Comparison of ENCODE assay signal across 8 cellular contexts in genomic region chr1:211133841-211134669, GRCh38. TPM values are rescaled to one million over a fixed set of nuclear protein-coding genes. Genes with fewer than 3 reads are reported as not detected.
A peak's percentile ranks its signal among the peaks of the same experiment; 100 is the strongest.
DNase-seq lines count a peak whose midpoint lies in the region; TF ChIP-seq lines count a peak whose summit lies in the region.

Gene KCNH1, minus strand, starts transcription at chr1:211134148. Its CDS starts 203 bp downstream, at chr1:211133945.

- H4K20me1 ChIP-seq in H9 (ENCODE audit: control insufficient read depth, insufficient read depth, insufficient read length) (no peaks in the 10 kb centered on the region), Loucy (ENCODE audit: insufficient read depth, low read length, poor library complexity, severe bottlenecking) (no peaks in the 10 kb centered on the region)

- H3K4me2 ChIP-seq in H9 (ENCODE audit: insufficient read depth, insufficient read length, low read length) (peak within 1 kb of the TSS; percentile 45), Loucy (ENCODE audit: low read depth, low read length, poor library complexity, severe bottlenecking) (no peak within 1 kb of the TSS), parathyroid adenoma (ENCODE audit: low read length) (peak within 1 kb of the TSS; percentile 72)

- no peak within 1 kb of the TSS for H2BK15ac ChIP-seq in H9 (ENCODE audit: low read depth, low read length)

- H2AK5ac ChIP-seq in H9 (ENCODE audit: insufficient read length, low read length): no peak within 1 kb of the TSS

- H4K5ac ChIP-seq in H9 (ENCODE audit: insufficient read length, low read depth, low read length): no peak within 1 kb of the TSS

- H3T11ph ChIP-seq in H9 (ENCODE audit: low read length): no peak within 1 kb of the TSS

- H3K9me2 ChIP-seq in Loucy (replicated peaks; ENCODE audit: low read depth, low read length): no peaks in the 10 kb centered on the region

- no peak within 1 kb of the TSS for H3K4me3 ChIP-seq in Loucy (ENCODE audit: low read length, poor library complexity, severe bottlenecking)
- peak within 1 kb of the TSS; percentile 46 for H3K4me3 ChIP-seq in parathyroid adenoma (ENCODE audit: low read depth, low read length)
- H3K4me3 ChIP-seq in thyroid gland (replicated peaks in 1 of 3): peak within 1 kb of the TSS in 2 of 3 donors; percentile 5 to 16

- DNase-seq in G401 (ENCODE audit: low spot score): peak; percentile 89
- peak; percentile 93 for DNase-seq in H9
- DNase-seq in SK-N-DZ (ENCODE audit: low spot score): peak; percentile 88
- peak; percentile 95 for DNase-seq in glutamatergic neuron
- peak; percentile 80 for DNase-seq in thyroid gland

- H3K4me3 Mint-ChIP-seq in H9 (peak within 1 kb of the TSS; percentile 66 to 84), glutamatergic neuron (ENCODE audit: unreplicated experiment) (peak within 1 kb of the TSS; percentile 82)
- peak within 1 kb of the TSS; percentile 72 for H3K4me3 Mint-ChIP-seq in activated naive CD4-positive, alpha-beta T cell treated with anti-CD3 and anti-CD28 coated beads, Interleukin-2, amount 50 U/mL, for 24 hours

- H2BK120ac ChIP-seq in H9 (ENCODE audit: low read depth, low read length, poor library complexity, severe bottlenecking): no peak within 1 kb of the TSS

- no peak within 1 kb of the TSS for H4K91ac ChIP-seq in H9 (ENCODE audit: insufficient read length, low read depth, low read length)

- H3K9me3 ChIP-seq in H9 (ENCODE audit: control insufficient read depth, low read depth, low read length) (no peaks in the 10 kb centered on the region), Loucy (ENCODE audit: insufficient read depth, low read depth, low read length) (no peaks in the 10 kb centered on the region), parathyroid adenoma (ENCODE audit: control insufficient read depth, low read length) (no peaks in the 10 kb centered on the region), thyroid gland (no peaks in the 10 kb centered on the region)

- peak within 1 kb of the TSS in 2 of 3 experiments; percentile 62 to 82; a peak in 2 of 7 replicates for H3K27ac Mint-ChIP-seq in H9
- H3K27ac Mint-ChIP-seq in activated naive CD4-positive, alpha-beta T cell treated with anti-CD3 and anti-CD28 coated beads, Interleukin-2, amount 50 U/mL, for 24 hours: no peak within 1 kb of the TSS
- H3K27ac Mint-ChIP-seq in glutamatergic neuron (ENCODE audit: unreplicated experiment): no peak within 1 kb of the TSS

- H3K27me3 Mint-ChIP-seq in H9 (ENCODE audit: low read depth) (peaks cover 36% of the 10 kb centered on the region), glutamatergic neuron (ENCODE audit: unreplicated experiment) (no peaks in the 10 kb centered on the region)
- H3K27me3 Mint-ChIP-seq in activated naive CD4-positive, alpha-beta T cell treated with anti-CD3 and anti-CD28 coated beads, Interleukin-2, amount 50 U/mL, for 24 hours: peaks cover 39% of the 10 kb centered on the region

- no peaks in the 10 kb centered on the region for H3K36me3 ChIP-seq in Loucy (ENCODE audit: insufficient read depth, low read length)
- no peaks in the 10 kb centered on the region for H3K36me3 ChIP-seq in parathyroid adenoma (ENCODE audit: control insufficient read depth, insufficient read depth, low read length)
- H3K36me3 ChIP-seq in thyroid gland: no peaks in the 10 kb centered on the region

- intact Hi-C loops in thyroid gland (cut with DNase I): loop anchor here (5.0 to 10.0 kb wide), 2 partner anchors 549 to 727 kb away; no protein-coding TSS in a partner anchor

- H3K9me3 Mint-ChIP-seq in H9 (no peaks in the 10 kb centered on the region), glutamatergic neuron (ENCODE audit: unreplicated experiment) (no peaks in the 10 kb centered on the region)
- H3K9me3 Mint-ChIP-seq in activated naive CD4-positive, alpha-beta T cell treated with anti-CD3 and anti-CD28 coated beads, Interleukin-2, amount 50 U/mL, for 24 hours: no peaks in the 10 kb centered on the region

- H3F3A ChIP-seq in Loucy (ENCODE audit: low read depth): no peaks in the 10 kb centered on the region

- H2BK5ac ChIP-seq in H9 (ENCODE audit: insufficient read length, low read length): no peak within 1 kb of the TSS

- no peak within 1 kb of the TSS for H3K56ac ChIP-seq in H9 (ENCODE audit: insufficient read length, low read depth, low read length)

- no peak within 1 kb of the TSS for H2AFZ ChIP-seq in H9 (ENCODE audit: low read length)
- no peak within 1 kb of the TSS for H2AFZ ChIP-seq in Loucy (ENCODE audit: low read length)
- H2AFZ ChIP-seq in parathyroid adenoma: peak within 1 kb of the TSS; percentile 69

- H3K9ac ChIP-seq in H9 (ENCODE audit: extremely low read depth, insufficient read length, low read length): no peak within 1 kb of the TSS
- no peak within 1 kb of the TSS for H3K9ac ChIP-seq in Loucy (ENCODE audit: low read depth, low read length, poor library complexity, severe bottlenecking)
- no peak within 1 kb of the TSS for H3K9ac ChIP-seq in parathyroid adenoma

- H3K4me1 ChIP-seq in H9 (ENCODE audit: insufficient read depth, low read length) (no peaks in the 10 kb centered on the region), Loucy (ENCODE audit: insufficient read depth, low read length, poor library complexity, severe bottlenecking) (peaks cover 10% of the 10 kb centered on the region), parathyroid adenoma (no peaks in the 10 kb centered on the region), thyroid gland (peaks cover 6 to 10% of the 10 kb centered on the region in 2 donors)

- H4K8ac ChIP-seq in H9 (replicated peaks; ENCODE audit: insufficient read length, low read depth, low read length): no peak within 1 kb of the TSS

- H3K23ac ChIP-seq in H9 (ENCODE audit: insufficient read length, low read depth, low read length): no peak within 1 kb of the TSS

- no peak within 1 kb of the TSS for H3K14ac ChIP-seq in H9 (ENCODE audit: insufficient read depth, low read length)

- H3K79me2 ChIP-seq in H9 (ENCODE audit: insufficient read depth, low read length) (no peaks in the 10 kb centered on the region), Loucy (ENCODE audit: insufficient read depth, low read length) (no peaks in the 10 kb centered on the region), parathyroid adenoma (no peaks in the 10 kb centered on the region)

- no peak within 1 kb of the TSS for H3K27ac ChIP-seq in H9 (ENCODE audit: insufficient read length, low read depth, low read length)
- H3K27ac ChIP-seq in parathyroid adenoma: no peak within 1 kb of the TSS
- H3K27ac ChIP-seq in thyroid gland: no peak within 1 kb of the TSS

- H3K36me3 Mint-ChIP-seq in H9 (ENCODE audit: insufficient read depth in 1 of 3, low read depth in 3 of 3) (no peaks in the 10 kb centered on the region), glutamatergic neuron (ENCODE audit: unreplicated experiment) (no peaks in the 10 kb centered on the region)
- no peaks in the 10 kb centered on the region for H3K36me3 Mint-ChIP-seq in activated naive CD4-positive, alpha-beta T cell treated with anti-CD3 and anti-CD28 coated beads, Interleukin-2, amount 50 U/mL, for 24 hours

- TF ChIP-seq POLR2A in thyroid gland (IDR thresholded peaks at IDR 0.05): no peak

- no CpG with 5 or more reads among the region's 60 CpGs for WGBS in H9 (ENCODE audit: extremely low coverage, insufficient read length, low lambda C conversion rate)
- 3 to 15% methylated on average over 5 to 24 of the region's 60 CpGs for WGBS in thyroid gland, 2 donors

- no peak within 1 kb of the TSS for H2BK20ac ChIP-seq in H9 (ENCODE audit: low read depth, low read length, poor library complexity, severe bottlenecking)

- H3K4me1 Mint-ChIP-seq in H9 (peaks cover 8 to 10% of the 10 kb centered on the region in 2 experiments), glutamatergic neuron (ENCODE audit: low read depth, unreplicated experiment) (peaks cover 6% of the 10 kb centered on the region)
- peaks cover 7% of the 10 kb centered on the region for H3K4me1 Mint-ChIP-seq in activated naive CD4-positive, alpha-beta T cell treated with anti-CD3 and anti-CD28 coated beads, Interleukin-2, amount 50 U/mL, for 24 hours

- H3K27me3 ChIP-seq in H9 (ENCODE audit: insufficient read depth, low read length) (peaks cover 11% of the 10 kb centered on the region; the same call in 1 of the 2 replicates), Loucy (ENCODE audit: insufficient read depth, low read length, poor library complexity, severe bottlenecking) (no peaks in the 10 kb centered on the region), parathyroid adenoma (ENCODE audit: control insufficient read depth, insufficient read depth, low read length) (no peaks in the 10 kb centered on the region), thyroid gland (no peaks in the 10 kb centered on the region)

- in situ Hi-C loops in G401 (cut with HindIII; ENCODE audit: low sequenced_read_pairs): no loop called here

- no peak within 1 kb of the TSS for H3K4ac ChIP-seq in H9 (ENCODE audit: low read depth, low read length)

- no peak within 1 kb of the TSS for H2BK12ac ChIP-seq in H9 (ENCODE audit: insufficient read length, low read depth, low read length)

- no peak within 1 kb of the TSS for H3K18ac ChIP-seq in H9 (ENCODE audit: insufficient read length, low read depth, low read length)

- H3K23me2 ChIP-seq in H9 (ENCODE audit: insufficient read length, low read depth, low read length, poor library complexity, severe bottlenecking): peaks cover 8% of the 10 kb centered on the region

- H3K79me1 ChIP-seq in H9 (ENCODE audit: insufficient read depth, low read depth, low read length, poor library complexity, severe bottlenecking): no peaks in the 10 kb centered on the region

- peak; percentile 99 for TF ChIP-seq CTCF in H9 (conservative IDR thresholded peaks at IDR 0.05)
- peak; percentile 68 for TF ChIP-seq CTCF in Loucy (conservative IDR thresholded peaks at IDR 0.05; ENCODE audit: low read length)
- TF ChIP-seq CTCF in glutamatergic neuron (IDR thresholded peaks at IDR 0.05; ENCODE audit: partially characterized antibody, unreplicated experiment): peak; percentile 99
- TF ChIP-seq CTCF in parathyroid adenoma (IDR thresholded peaks at IDR 0.05): peak; percentile 68
- peak; percentile 33 to 98 (median 90) for TF ChIP-seq CTCF in thyroid gland (IDR thresholded peaks at IDR 0.05)

RNA-seq across cellular contexts. Expression of gene KCNH1, which starts in this region (rescaled TPM):
- total RNA-seq in G401 (2014; rRNA removed; shearing (Covaris generic)): 0.14 and 2.0 TPM in 2 replicates
- 0.04 and 0.11 TPM in 2 replicates for total RNA-seq in H9 (2021)
- polyA plus RNA-seq in SK-N-DZ (2014; cell fraction: cytosol; rRNA removed): 1.00 and 2.5 TPM in 2 replicates
- 0.92 and 2.8 TPM in 2 replicates for polyA plus RNA-seq in SK-N-DZ (2014; cell fraction: nucleus; rRNA removed)
- total RNA-seq in glutamatergic neuron (ENCODE audit: unreplicated experiment): 7.8 TPM
- 1 to 10 TPM in 2 of 4 donors, not detected in 2; 1.3 TPM for total RNA-seq in thyroid gland

Comparison
In these comparisons a context has a peak if more than half of its experiments do, and no peak if none do; other contexts are left out.
1. Peak in DNase-seq and H3K4me2 ChIP-seq in H9; RNA of the gene not detected or under 1 TPM.
2. H3K27ac Mint-ChIP-seq: peak in H9 (2 of 3); none in activated naive CD4-positive, alpha-beta T cell treated with anti-CD3 and anti-CD28 coated beads, Interleukin-2, amount 50 U/mL, for 24 hours (single experiment) and glutamatergic neuron (single experiment).
3. Peak in every context shown above with its lines, with median percentiles within 50 percentile points of each other: DNase-seq, H3K4me3 Mint-ChIP-seq and CTCF ChIP-seq.